13 cellular contexts compared by ENCODE assay signal in the genomic region with DNA sequence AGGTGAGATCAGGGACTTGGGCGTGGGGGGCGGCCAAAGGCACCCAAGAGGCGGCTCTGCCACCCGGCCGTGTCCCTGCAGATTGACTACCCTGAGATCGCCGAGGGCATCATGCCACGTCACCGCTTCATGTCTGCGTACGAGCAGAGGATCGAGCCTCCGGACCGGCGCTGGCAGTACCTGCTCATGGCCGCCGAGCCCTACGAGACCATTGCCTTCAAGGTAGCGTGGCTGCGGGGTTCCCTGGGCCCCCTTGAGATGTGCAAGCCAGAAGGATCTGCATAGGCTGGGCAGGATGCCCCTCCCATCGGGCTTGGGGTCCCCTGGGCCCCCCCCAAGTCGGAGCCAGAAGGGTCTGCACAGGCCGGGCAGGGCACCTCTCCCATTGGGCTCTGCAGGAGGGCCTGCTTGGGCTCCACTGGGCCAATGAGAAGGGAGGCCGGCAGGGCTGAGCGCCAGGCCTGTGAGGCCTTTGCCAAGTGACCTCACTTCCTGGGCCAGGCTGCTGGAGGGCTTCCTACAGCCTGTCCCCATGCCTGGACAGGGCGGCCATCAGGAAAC. TPM values are rescaled to one million over a fixed set of nuclear protein-coding genes. Genes with fewer than 3 reads are reported as not detected.
DNase-seq lines count a peak whose midpoint lies in the region; ATAC-seq and TF ChIP-seq lines count a peak whose summit lies in the region.
"Had no signal": no experiment of that assay in that cellular context is flagged by ENCODE, and none has a peak within 500 bp of the region (broad histone marks: within the 10 kb centered on the region; RNA-seq: fewer than 3 reads in every experiment).

No MANE protein-coding gene starts in this region.

- no peak for TF ChIP-seq CTCF in adrenal gland (IDR thresholded peaks at IDR 0.05)

- DNase-seq in DMS 273 (lab: John Stamatoyannopoulos, UW; ENCODE audit: unreplicated experiment) (peak; percentile 64), DMS 273 treated with DMSO at 0.1 percent for 48 hours (lab: John Stamatoyannopoulos, UW) (no peak), adrenal gland (peak in 5 of 7 donors; percentile 53 to 76 (median 69)), left cardiac atrium (peak; percentile 68), substantia nigra (lab: John Stamatoyannopoulos, UW) (peak in 33 of 49 donors; percentile 4 to 75 (median 31)), retina (no peak), SHP77 treated with DMSO at 0.1 percent for 48 hours (lab: John Stamatoyannopoulos, UW) (no peak), HAP-1 (ENCODE audit: low spot score in 2 of 2) (no peak)
- DNase-seq: 8988T; DMS153; effector memory CD4-positive, alpha-beta T cell had no signal

- H3K9me3 ChIP-seq in adrenal gland (replicated peaks in 1 of 3) (no peaks in the 10 kb centered on the region), HAP-1 (no peaks in the 10 kb centered on the region)

- ATAC-seq in left cardiac atrium, result peak; percentile 50 to 52

- 81 to 95% (median 82%) methylated on average over 20 to 26 of the region's 26 CpGs; no CpG with 5 or more reads in 1 of the 4 donors for WGBS in adrenal gland, 4 donors

- in situ Hi-C loops in HAP-1 (cut with MboI; ENCODE audit: low sequenced_read_pairs), result no loop called here

- no peak overlapping the region for H3K4me3 ChIP-seq in adrenal gland
- H3K4me3 ChIP-seq in HAP-1, result no peak overlapping the region

- H3K27me3 ChIP-seq in adrenal gland (peaks cover 24% of the 10 kb centered on the region), HAP-1 (ENCODE audit: low read depth) (no peaks in the 10 kb centered on the region)

- no peak for TF ChIP-seq POLR2A in adrenal gland (IDR thresholded peaks at IDR 0.05)

- H3K36me3 ChIP-seq in adrenal gland (replicated peaks in 1 of 2) (peaks cover 0 to 48% of the 10 kb centered on the region in 2 donors), HAP-1 (replicated peaks) (peaks cover 63% of the 10 kb centered on the region)

- H3K4me1 ChIP-seq in adrenal gland (replicated peaks in 1 of 2) (peaks cover 0 to 25% of the 10 kb centered on the region in 2 donors), HAP-1 (no peaks in the 10 kb centered on the region)

- intact Hi-C loops in adrenal gland (cut with DNase I), result no loop called here
- intact Hi-C loops in left cardiac atrium (cut with DNase I), result no loop called here

- peak overlapping the region in 1 of 5 donors; percentile 52 for H3K27ac ChIP-seq in adrenal gland
- H3K27ac ChIP-seq in substantia nigra (ENCODE audit: low read depth, low read length, poor library complexity, severe bottlenecking), result no peak overlapping the region

RNA-seq across cellular contexts. Expression of a gene that starts 2.2 kb away (rescaled TPM):
- total RNA-seq in adrenal gland (1 to 10 TPM in 2 of 8 donors, under 1 TPM in 3, not detected in 3; 0.36 to 1.5 (median 0.42) TPM), left cardiac atrium (1 to 10 TPM in 1 of 2 donors, under 1 TPM in 1; 0.80 to 1.6 TPM)
- 1 to 10 TPM in 2 of 3 donors, not detected in 1; 1.8 to 4.6 TPM for polyA plus RNA-seq in adrenal gland

RNA-seq across cellular contexts. Expression of a gene that starts 9.3 kb away (rescaled TPM):
- total RNA-seq in adrenal gland (under 1 TPM in 2 of 8 donors, not detected in 6; 0.54 to 0.84 TPM), left cardiac atrium (under 1 TPM in 1 of 2 donors, not detected in 1; 0.27 TPM)
- 1 to 10 TPM in 1 of 3 donors, under 1 TPM in 2; 0.71 to 1.1 (median 0.82) TPM for polyA plus RNA-seq in adrenal gland
- total RNA-seq: renal cortical epithelial cell, temporal lobe had no signal

RNA-seq across cellular contexts. Expression of a gene that starts 10.3 kb away (rescaled TPM):
- total RNA-seq in adrenal gland (10 to 100 TPM; 17.7 to 64.3 (median 28.2) TPM), left cardiac atrium (10 to 100 TPM; 28.8 to 34.4 TPM)
- polyA plus RNA-seq in adrenal gland, result 100 to 1,000 TPM in 1 of 3 donors, 10 to 100 TPM in 1, 1 to 10 TPM in 1; 3.9 to 110 (median 52.7) TPM

RNA-seq across cellular contexts. Expression of a gene that starts 10.8 kb away (rescaled TPM):
- total RNA-seq in adrenal gland (10 to 100 TPM; 58.1 to 85.1 (median 71.7) TPM), left cardiac atrium (10 to 100 TPM; 45.2 to 45.7 TPM)
- 10 to 100 TPM; 18.1 to 82.9 (median 69.7) TPM for polyA plus RNA-seq in adrenal gland

RNA-seq across cellular contexts. Expression of a gene that starts 35.1 kb away (rescaled TPM):
- total RNA-seq in adrenal gland, result 1 to 10 TPM in 6 of 8 donors, under 1 TPM in 2; 0.43 to 3.2 (median 1.5) TPM
- polyA plus RNA-seq in adrenal gland, result under 1 TPM; 0.05 to 0.56 (median 0.27) TPM
- 1 to 10 TPM; 1.0 to 2.3 TPM for total RNA-seq in left cardiac atrium

Comparison
In these comparisons a context has a peak if more than half of its experiments do, and no peak if none do; other contexts are left out.
1. DNase-seq: peak in DMS 273 (single experiment), adrenal gland (5 of 7), left cardiac atrium (single experiment) and substantia nigra (33 of 49); none in DMS 273 treated with DMSO at 0.1 percent for 48 hours (single experiment), retina (single experiment), SHP77 treated with DMSO at 0.1 percent for 48 hours (single experiment) and HAP-1 (0 of 2).